1 cellular context compared by ENCODE assay signal in genomic region chr17:12620200-12620720, GRCh38.
TF ChIP-seq lines count a peak whose summit lies in the region.

No MANE protein-coding gene starts in this region.

TF ChIP-seq in GM23338, 12 proteins besides CTCF, POLR2A, EP300 and RAD21 (continued from another document):
- TF ChIP-seq ZNF114 (CRISPR knock-in tag; IDR thresholded peaks at IDR 0.05) (no peak), STAT1 (IDR thresholded peaks at IDR 0.05; ENCODE audit: unreplicated experiment) (no peak), CREB1 (CRISPR knock-in tag; IDR thresholded peaks at IDR 0.05; ENCODE audit: low read depth) (no peak), ZNF462 (CRISPR knock-in tag; IDR thresholded peaks at IDR 0.05) (no peak), EZH2 (IDR thresholded peaks at IDR 0.05; ENCODE audit: low read depth, unreplicated experiment) (no peak), NANOG (IDR thresholded peaks at IDR 0.05; ENCODE audit: borderline replicate concordance) (no peak), ZNF331 (CRISPR knock-in tag; IDR thresholded peaks at IDR 0.05; ENCODE audit: low read depth) (no peak), EZH2phosphoT487 (IDR thresholded peaks at IDR 0.05; ENCODE audit: unreplicated experiment) (no peak)
